ENCODE assay signal across 1 cellular context in the genomic region with DNA sequence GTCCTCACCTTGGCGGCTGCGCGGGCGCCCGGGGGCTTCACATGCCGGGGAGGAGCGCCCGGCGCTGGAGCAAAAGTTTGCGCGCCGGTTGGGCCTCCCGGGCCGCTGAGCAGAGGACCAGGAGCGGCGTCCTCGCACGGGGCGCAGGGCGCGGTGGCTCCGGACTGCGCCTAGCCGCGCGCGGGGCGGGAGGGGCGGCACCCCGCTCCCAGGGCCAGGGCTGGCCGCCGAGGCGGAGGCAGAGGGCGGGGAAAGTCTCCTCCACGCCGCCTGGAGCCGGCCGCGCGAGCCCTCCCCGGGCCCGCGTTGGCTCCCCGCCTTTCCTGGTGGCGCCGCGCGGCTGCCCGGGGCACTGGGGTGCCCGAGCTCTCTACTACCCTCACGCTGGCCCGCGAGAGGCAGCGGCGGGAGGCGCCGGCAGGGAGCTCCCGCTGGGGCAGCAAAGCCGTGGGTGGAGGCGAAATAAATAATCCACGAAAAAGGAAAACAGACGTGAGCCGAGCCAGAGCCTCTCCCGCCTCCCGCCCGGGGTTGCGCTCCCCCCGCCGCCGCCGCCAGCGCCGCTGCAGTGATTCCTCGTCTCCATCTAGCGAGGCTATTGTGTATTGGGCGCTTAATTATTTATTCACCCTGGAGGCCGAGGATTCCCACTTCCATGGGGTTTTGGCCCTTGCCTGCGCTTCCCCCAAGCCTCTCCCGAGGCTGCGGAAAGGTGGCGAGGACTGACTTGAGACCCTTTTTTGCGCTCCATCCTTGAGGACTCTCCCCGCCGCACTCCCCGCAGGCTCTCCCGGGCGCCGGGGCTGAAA.
A peak's percentile ranks its signal among the peaks of the same experiment; 100 is the strongest.
TF ChIP-seq lines count a peak whose summit lies in the region.

No MANE protein-coding gene starts in this region.

TF ChIP-seq in HepG2, 621 proteins besides CTCF, POLR2A, EP300 and RAD21 (continued from another document and continues in another):
- TF ChIP-seq, protein P1, sequence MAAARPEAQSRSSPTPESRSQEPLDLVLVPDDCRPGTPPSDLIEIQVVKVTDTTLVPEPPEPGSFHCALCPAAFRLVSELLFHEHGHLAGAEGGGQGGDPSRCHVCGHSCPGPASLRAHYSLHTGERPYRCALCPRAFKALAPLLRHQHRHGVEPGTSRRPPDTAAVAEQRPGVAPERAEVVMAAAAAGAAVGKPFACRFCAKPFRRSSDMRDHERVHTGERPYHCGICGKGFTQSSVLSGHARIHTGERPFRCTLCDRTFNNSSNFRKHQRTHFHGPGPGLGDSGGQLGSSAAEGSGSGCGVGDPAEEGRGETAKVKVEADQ (CRISPR knock-in tag; IDR thresholded peaks at IDR 0.05; ENCODE audit: borderline replicate concordance): no peak
- TF ChIP-seq ZNF263 (CRISPR knock-in tag; IDR thresholded peaks at IDR 0.05) (0 out of 2 replicates have a peak, but pooled peaks have one; percentile 21), NRL (CRISPR knock-in tag; IDR thresholded peaks at IDR 0.05; ENCODE audit: borderline replicate concordance) (no peak), ZC3H13 (CRISPR knock-in tag; IDR thresholded peaks at IDR 0.05) (0 out of 2 replicates have a peak, but pooled peaks have one; percentile 33), ZSCAN29 (CRISPR knock-in tag; conservative IDR thresholded peaks at IDR 0.05) (no peak), ZFP1 (CRISPR knock-in tag; IDR thresholded peaks at IDR 0.05) (no peak), FOSL2 (CRISPR knock-in tag; IDR thresholded peaks at IDR 0.05) (no peak), ZSCAN12 (CRISPR knock-in tag; IDR thresholded peaks at IDR 0.05) (no peak), ZMYM3 (CRISPR knock-in tag; IDR thresholded peaks at IDR 0.05) (no peak; the same call in 1 of the 2 replicates), TRIM24 (CRISPR knock-in tag; IDR thresholded peaks at IDR 0.05) (no peak), RBFOX2 (IDR thresholded peaks at IDR 0.05; ENCODE audit: low read depth, low read length) (peak; percentile 85), SRY (CRISPR knock-in tag; IDR thresholded peaks at IDR 0.05) (0 out of 2 replicates have a peak, but pooled peaks have one; percentile 20), ZNF432 (CRISPR knock-in tag; IDR thresholded peaks at IDR 0.05; ENCODE audit: borderline replicate concordance) (no peak), GATA4 (IDR thresholded peaks at IDR 0.05; ENCODE audit: borderline replicate concordance, low read depth) (no peak), ZNF766 (CRISPR knock-in tag; IDR thresholded peaks at IDR 0.05; ENCODE audit: borderline replicate concordance) (no peak), PHF8 (CRISPR knock-in tag; IDR thresholded peaks at IDR 0.05) (peak; percentile 43)
- TF ChIP-seq, protein P2, sequence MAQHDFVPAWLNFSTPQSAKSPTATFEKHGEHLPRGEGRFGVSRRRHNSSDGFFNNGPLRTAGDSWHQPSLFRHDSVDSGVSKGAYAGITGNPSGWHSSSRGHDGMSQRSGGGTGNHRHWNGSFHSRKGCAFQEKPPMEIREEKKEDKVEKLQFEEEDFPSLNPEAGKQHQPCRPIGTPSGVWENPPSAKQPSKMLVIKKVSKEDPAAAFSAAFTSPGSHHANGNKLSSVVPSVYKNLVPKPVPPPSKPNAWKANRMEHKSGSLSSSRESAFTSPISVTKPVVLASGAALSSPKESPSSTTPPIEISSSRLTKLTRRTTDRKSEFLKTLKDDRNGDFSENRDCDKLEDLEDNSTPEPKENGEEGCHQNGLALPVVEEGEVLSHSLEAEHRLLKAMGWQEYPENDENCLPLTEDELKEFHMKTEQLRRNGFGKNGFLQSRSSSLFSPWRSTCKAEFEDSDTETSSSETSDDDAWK (CRISPR knock-in tag; IDR thresholded peaks at IDR 0.05): no peak
- TF ChIP-seq, protein P3, sequence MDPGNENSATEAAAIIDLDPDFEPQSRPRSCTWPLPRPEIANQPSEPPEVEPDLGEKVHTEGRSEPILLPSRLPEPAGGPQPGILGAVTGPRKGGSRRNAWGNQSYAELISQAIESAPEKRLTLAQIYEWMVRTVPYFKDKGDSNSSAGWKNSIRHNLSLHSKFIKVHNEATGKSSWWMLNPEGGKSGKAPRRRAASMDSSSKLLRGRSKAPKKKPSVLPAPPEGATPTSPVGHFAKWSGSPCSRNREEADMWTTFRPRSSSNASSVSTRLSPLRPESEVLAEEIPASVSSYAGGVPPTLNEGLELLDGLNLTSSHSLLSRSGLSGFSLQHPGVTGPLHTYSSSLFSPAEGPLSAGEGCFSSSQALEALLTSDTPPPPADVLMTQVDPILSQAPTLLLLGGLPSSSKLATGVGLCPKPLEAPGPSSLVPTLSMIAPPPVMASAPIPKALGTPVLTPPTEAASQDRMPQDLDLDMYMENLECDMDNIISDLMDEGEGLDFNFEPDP (CRISPR knock-in tag; conservative IDR thresholded peaks at IDR 0.05): no peak
- TF ChIP-seq, protein P4, sequence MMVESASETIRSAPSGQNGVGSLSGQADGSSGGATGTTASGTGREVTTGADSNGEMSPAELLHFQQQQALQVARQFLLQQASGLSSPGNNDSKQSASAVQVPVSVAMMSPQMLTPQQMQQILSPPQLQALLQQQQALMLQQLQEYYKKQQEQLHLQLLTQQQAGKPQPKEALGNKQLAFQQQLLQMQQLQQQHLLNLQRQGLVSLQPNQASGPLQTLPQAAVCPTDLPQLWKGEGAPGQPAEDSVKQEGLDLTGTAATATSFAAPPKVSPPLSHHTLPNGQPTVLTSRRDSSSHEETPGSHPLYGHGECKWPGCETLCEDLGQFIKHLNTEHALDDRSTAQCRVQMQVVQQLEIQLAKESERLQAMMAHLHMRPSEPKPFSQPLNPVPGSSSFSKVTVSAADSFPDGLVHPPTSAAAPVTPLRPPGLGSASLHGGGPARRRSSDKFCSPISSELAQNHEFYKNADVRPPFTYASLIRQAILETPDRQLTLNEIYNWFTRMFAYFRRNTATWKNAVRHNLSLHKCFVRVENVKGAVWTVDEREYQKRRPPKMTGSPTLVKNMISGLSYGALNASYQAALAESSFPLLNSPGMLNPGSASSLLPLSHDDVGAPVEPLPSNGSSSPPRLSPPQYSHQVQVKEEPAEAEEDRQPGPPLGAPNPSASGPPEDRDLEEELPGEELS (CRISPR knock-in tag; IDR thresholded peaks at IDR 0.05): no peak; the same call in 1 of the 2 replicates
- TF ChIP-seq, protein P5, sequence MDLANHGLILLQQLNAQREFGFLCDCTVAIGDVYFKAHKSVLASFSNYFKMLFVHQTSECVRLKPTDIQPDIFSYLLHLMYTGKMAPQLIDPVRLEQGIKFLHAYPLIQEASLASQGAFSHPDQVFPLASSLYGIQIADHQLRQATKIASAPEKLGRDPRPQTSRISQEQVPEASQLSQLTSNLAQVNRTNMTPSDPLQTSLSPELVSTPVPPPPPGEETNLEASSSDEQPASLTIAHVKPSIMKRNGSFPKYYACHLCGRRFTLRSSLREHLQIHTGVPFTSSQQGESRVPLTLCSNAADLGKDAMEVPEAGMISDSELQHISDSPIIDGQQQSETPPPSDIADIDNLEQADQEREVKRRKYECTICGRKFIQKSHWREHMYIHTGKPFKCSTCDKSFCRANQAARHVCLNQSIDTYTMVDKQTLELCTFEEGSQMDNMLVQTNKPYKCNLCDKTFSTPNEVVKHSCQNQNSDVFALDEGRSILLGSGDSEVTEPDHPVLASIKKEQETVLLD (CRISPR knock-in tag; IDR thresholded peaks at IDR 0.05; ENCODE audit: low read depth): peak; percentile 69; the same call in 1 of the 2 replicates
- TF ChIP-seq, protein P6, sequence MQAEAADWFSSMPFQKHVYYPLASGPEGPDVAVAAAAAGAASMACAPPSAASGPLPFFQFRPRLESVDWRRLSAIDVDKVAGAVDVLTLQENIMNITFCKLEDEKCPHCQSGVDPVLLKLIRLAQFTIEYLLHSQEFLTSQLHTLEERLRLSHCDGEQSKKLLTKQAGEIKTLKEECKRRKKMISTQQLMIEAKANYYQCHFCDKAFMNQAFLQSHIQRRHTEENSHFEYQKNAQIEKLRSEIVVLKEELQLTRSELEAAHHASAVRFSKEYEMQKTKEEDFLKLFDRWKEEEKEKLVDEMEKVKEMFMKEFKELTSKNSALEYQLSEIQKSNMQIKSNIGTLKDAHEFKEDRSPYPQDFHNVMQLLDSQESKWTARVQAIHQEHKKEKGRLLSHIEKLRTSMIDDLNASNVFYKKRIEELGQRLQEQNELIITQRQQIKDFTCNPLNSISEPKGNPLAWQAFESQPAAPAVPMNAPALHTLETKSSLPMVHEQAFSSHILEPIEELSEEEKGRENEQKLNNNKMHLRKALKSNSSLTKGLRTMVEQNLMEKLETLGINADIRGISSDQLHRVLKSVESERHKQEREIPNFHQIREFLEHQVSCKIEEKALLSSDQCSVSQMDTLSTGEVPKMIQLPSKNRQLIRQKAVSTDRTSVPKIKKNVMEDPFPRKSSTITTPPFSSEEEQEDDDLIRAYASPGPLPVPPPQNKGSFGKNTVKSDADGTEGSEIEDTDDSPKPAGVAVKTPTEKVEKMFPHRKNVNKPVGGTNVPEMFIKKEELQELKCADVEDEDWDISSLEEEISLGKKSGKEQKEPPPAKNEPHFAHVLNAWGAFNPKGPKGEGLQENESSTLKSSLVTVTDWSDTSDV (CRISPR knock-in tag; IDR thresholded peaks at IDR 0.05): no peak; the same call in 1 of the 2 replicates
- TF ChIP-seq, protein P7, sequence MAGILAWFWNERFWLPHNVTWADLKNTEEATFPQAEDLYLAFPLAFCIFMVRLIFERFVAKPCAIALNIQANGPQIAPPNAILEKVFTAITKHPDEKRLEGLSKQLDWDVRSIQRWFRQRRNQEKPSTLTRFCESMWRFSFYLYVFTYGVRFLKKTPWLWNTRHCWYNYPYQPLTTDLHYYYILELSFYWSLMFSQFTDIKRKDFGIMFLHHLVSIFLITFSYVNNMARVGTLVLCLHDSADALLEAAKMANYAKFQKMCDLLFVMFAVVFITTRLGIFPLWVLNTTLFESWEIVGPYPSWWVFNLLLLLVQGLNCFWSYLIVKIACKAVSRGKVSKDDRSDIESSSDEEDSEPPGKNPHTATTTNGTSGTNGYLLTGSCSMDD (CRISPR knock-in tag; IDR thresholded peaks at IDR 0.05): no peak
- TF ChIP-seq, protein P8, sequence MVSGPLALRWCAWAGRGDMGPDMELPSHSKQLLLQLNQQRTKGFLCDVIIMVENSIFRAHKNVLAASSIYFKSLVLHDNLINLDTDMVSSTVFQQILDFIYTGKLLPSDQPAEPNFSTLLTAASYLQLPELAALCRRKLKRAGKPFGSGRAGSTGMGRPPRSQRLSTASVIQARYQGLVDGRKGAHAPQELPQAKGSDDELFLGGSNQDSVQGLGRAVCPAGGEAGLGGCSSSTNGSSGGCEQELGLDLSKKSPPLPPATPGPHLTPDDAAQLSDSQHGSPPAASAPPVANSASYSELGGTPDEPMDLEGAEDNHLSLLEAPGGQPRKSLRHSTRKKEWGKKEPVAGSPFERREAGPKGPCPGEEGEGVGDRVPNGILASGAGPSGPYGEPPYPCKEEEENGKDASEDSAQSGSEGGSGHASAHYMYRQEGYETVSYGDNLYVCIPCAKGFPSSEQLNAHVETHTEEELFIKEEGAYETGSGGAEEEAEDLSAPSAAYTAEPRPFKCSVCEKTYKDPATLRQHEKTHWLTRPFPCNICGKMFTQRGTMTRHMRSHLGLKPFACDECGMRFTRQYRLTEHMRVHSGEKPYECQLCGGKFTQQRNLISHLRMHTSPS (CRISPR knock-in tag; IDR thresholded peaks at IDR 0.05; ENCODE audit: low read depth): no peak
- TF ChIP-seq, protein P9, sequence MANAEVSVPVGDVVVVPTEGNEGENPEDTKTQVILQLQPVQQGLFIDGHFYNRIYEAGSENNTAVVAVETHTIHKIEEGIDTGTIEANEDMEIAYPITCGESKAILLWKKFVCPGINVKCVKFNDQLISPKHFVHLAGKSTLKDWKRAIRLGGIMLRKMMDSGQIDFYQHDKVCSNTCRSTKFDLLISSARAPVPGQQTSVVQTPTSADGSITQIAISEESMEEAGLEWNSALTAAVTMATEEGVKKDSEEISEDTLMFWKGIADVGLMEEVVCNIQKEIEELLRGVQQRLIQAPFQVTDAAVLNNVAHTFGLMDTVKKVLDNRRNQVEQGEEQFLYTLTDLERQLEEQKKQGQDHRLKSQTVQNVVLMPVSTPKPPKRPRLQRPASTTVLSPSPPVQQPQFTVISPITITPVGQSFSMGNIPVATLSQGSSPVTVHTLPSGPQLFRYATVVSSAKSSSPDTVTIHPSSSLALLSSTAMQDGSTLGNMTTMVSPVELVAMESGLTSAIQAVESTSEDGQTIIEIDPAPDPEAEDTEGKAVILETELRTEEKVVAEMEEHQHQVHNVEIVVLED (CRISPR knock-in tag; IDR thresholded peaks at IDR 0.05; ENCODE audit: borderline replicate concordance): no peak
- TF ChIP-seq, protein P10, sequence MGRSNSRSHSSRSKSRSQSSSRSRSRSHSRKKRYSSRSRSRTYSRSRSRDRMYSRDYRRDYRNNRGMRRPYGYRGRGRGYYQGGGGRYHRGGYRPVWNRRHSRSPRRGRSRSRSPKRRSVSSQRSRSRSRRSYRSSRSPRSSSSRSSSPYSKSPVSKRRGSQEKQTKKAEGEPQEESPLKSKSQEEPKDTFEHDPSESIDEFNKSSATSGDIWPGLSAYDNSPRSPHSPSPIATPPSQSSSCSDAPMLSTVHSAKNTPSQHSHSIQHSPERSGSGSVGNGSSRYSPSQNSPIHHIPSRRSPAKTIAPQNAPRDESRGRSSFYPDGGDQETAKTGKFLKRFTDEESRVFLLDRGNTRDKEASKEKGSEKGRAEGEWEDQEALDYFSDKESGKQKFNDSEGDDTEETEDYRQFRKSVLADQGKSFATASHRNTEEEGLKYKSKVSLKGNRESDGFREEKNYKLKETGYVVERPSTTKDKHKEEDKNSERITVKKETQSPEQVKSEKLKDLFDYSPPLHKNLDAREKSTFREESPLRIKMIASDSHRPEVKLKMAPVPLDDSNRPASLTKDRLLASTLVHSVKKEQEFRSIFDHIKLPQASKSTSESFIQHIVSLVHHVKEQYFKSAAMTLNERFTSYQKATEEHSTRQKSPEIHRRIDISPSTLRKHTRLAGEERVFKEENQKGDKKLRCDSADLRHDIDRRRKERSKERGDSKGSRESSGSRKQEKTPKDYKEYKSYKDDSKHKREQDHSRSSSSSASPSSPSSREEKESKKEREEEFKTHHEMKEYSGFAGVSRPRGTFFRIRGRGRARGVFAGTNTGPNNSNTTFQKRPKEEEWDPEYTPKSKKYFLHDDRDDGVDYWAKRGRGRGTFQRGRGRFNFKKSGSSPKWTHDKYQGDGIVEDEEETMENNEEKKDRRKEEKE (IDR thresholded peaks at IDR 0.05): no peak
- TF ChIP-seq, protein P11, sequence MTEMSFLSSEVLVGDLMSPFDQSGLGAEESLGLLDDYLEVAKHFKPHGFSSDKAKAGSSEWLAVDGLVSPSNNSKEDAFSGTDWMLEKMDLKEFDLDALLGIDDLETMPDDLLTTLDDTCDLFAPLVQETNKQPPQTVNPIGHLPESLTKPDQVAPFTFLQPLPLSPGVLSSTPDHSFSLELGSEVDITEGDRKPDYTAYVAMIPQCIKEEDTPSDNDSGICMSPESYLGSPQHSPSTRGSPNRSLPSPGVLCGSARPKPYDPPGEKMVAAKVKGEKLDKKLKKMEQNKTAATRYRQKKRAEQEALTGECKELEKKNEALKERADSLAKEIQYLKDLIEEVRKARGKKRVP (CRISPR knock-in tag; IDR thresholded peaks at IDR 0.05): peak in 1 of 2 experiments; percentile 54; a peak in 1 of 4 replicates
